23 cellular contexts compared by ENCODE assay signal in the genomic region with DNA sequence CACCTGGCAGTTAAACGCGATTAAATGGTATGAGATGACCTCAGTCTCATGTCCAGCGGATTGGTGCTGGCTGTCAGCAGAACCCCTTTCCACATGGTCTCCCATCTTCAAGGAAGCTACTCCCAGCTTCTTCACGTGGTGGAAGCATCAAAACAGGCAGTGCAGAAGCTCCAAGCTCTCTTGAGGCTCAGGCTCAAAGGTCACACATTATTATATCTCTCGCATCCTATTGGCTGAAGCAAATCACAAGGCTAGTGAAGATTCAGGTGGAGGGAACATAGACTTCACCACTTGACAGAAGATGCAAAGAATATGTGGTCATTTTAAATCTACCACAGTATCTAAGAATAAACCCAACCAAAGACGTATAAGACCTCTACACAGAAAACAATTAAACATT.
"Had no signal": no experiment of that assay in that cellular context is flagged by ENCODE, and none has a peak within 500 bp of the region (broad histone marks: within the 10 kb centered on the region; RNA-seq: fewer than 3 reads in every experiment).

No MANE protein-coding gene starts in this region.

- H3K27me3 ChIP-seq: SJSA1 had no signal

- H3K27ac Mint-ChIP-seq: IgD-negative memory B cell had no signal

- FAIRE-seq: K562, RCC 7860 had no signal

- H3K27me3 Mint-ChIP-seq: IgD-negative memory B cell had no signal

- H3K4me3 ChIP-seq: K562, SJSA1, SK-N-MC had no signal

- H3K9me3 ChIP-seq: SJSA1 had no signal

- DNase-seq: Kasumi-1, MM.1S, NCI-H1092 treated with DMSO at 0.1 percent for 48 hours, NCI-H1436, NCI-H187, NCI-H2029, NCI-H2081 treated with DMSO at 0.1 percent for 48 hours, NCI-H2171, NCI-H226, NCI-H446, NCI-H510A, NCI-H524 treated with DMSO at 0.1 percent for 48 hours, NCI-H69, NCI-H774, Right ventricle myocardium superior, RPMI8226, SIG-M5 had no signal

- ATAC-seq: K562 had no signal

- H3K27ac ChIP-seq: KMS-11, SJSA1, SK-N-MC had no signal
